ENCODE assay signal across 8 cellular contexts in genomic region chr9:14347408-14348224, GRCh38. TPM values are rescaled to one million over a fixed set of nuclear protein-coding genes. Genes with fewer than 3 reads are reported as not detected.
DNase-seq lines count a peak whose midpoint lies in the region; ATAC-seq and TF ChIP-seq lines count a peak whose summit lies in the region.

No MANE protein-coding gene starts in this region.

- H3K4me1 ChIP-seq in IMR-90 (ENCODE audit: control insufficient read depth, insufficient read depth, low read length) = peaks cover 2% of the 10 kb centered on the region; the same call in 1 of the 2 replicates

- 1% methylated on average over 21 of the region's 60 CpGs; no CpG with 5 or more reads in 1 of the 2 experiments for WGBS in IMR-90 (ENCODE audit: extremely low coverage in 2 of 2, insufficient read length in 1 of 2), 2 experiments

- no TSS peak for BruUV-seq in IMR-90 (replicated peaks; lab: Mats Ljungman, UMichigan)

- H3K18ac ChIP-seq in IMR-90 (ENCODE audit: low read depth, low read length) = no peak overlapping the region

- peaks cover 11% of the 10 kb centered on the region; the same call in 1 of the 2 replicates for H4K20me1 ChIP-seq in IMR-90 (ENCODE audit: insufficient read depth, low read length)

- H3K4me3 Mint-ChIP-seq in stimulated activated effector memory CD8-positive, alpha-beta T cell treated with anti-CD3 and anti-CD28 coated beads, Interleukin-12 subunit alpha, Interleukin-12 subunit beta, amount 100 ng/mL, for 72 hours = peak overlapping the region; percentile 34

- no peak for TF ChIP-seq CTCF in IMR-90 (conservative IDR thresholded peaks at IDR 0.05; ENCODE audit: low read depth, low read length)
- peak; percentile 31 for TF ChIP-seq CTCF in choroid plexus epithelial cell (conservative IDR thresholded peaks at IDR 0.05; ENCODE audit: low read depth, low read length)

- peak overlapping the region; percentile 12 for H2AK9ac ChIP-seq in IMR-90 (replicated peaks; ENCODE audit: low read depth, low read length, poor library complexity)

- H4K91ac ChIP-seq in IMR-90 (ENCODE audit: insufficient read depth, low read depth, low read length) = no peak overlapping the region

- ATAC-seq in IMR-90 (ENCODE audit: low read depth) = peak; percentile 31; the same call in 1 of the 2 replicates
- no peak for ATAC-seq in stimulated activated effector memory CD8-positive, alpha-beta T cell treated with anti-CD3 and anti-CD28 coated beads, Interleukin-12 subunit alpha, Interleukin-12 subunit beta, amount 100 ng/mL, for 72 hours
- ATAC-seq in HG02610 (IDR thresholded peaks at IDR 0.05; ENCODE audit: unreplicated experiment) = no peak
- ATAC-seq in activated CD4-positive, CD25-positive, alpha-beta regulatory T cell treated with anti-CD3 and anti-CD28 coated beads, Interleukin-2, amount 50 U/mL, for 24 hours = no peak

- H2BK15ac ChIP-seq in IMR-90 (ENCODE audit: low read depth, low read length) = no peak overlapping the region

- H3K4me2 ChIP-seq in IMR-90 (ENCODE audit: low read depth, low read length) = peak overlapping the region; percentile 38; the same call in 1 of the 2 replicates

- TF ChIP-seq RAD21 in IMR-90 (IDR thresholded peaks at IDR 0.05; ENCODE audit: low read length) = no peak

- H2BK20ac ChIP-seq in IMR-90 (ENCODE audit: low read depth, low read length) = no peak overlapping the region

- no peaks in the 10 kb centered on the region for H3K9me3 Mint-ChIP-seq in stimulated activated effector memory CD8-positive, alpha-beta T cell treated with anti-CD3 and anti-CD28 coated beads, Interleukin-12 subunit alpha, Interleukin-12 subunit beta, amount 100 ng/mL, for 72 hours

- H2BK5ac ChIP-seq in IMR-90 (ENCODE audit: low read depth, low read length, poor library complexity, severe bottlenecking) = no peak overlapping the region

- no peak for TF ChIP-seq POLR2A in IMR-90 (IDR thresholded peaks at IDR 0.05; ENCODE audit: low read depth, low read length)

- H3K36me3 Mint-ChIP-seq in stimulated activated effector memory CD8-positive, alpha-beta T cell treated with anti-CD3 and anti-CD28 coated beads, Interleukin-12 subunit alpha, Interleukin-12 subunit beta, amount 100 ng/mL, for 72 hours = peaks cover 5% of the 10 kb centered on the region

- no peak overlapping the region for H3K14ac ChIP-seq in IMR-90 (replicated peaks; ENCODE audit: low read depth, low read length)

- H4K8ac ChIP-seq in IMR-90 (ENCODE audit: low read depth in 2 of 2, low read length in 2 of 2) = no peak overlapping the region

- no peak overlapping the region for H3K4me3 ChIP-seq in IMR-90 (ENCODE audit: insufficient read depth, low read depth, low read length)
- peak overlapping the region; percentile 47 for H3K4me3 ChIP-seq in choroid plexus epithelial cell (ENCODE audit: low read depth, low read length)

- H3K23ac ChIP-seq in IMR-90 (ENCODE audit: low read depth, low read length) = no peak overlapping the region

- H2AK5ac ChIP-seq in IMR-90 (ENCODE audit: low read depth, low read length) = no peak overlapping the region

- in situ Hi-C loops in IMR-90 (cut with MboI; ENCODE audit: low sequenced_read_pairs) = no loop called here

- no peak overlapping the region for H2BK120ac ChIP-seq in IMR-90 (ENCODE audit: low read depth, low read length)

- H3K27ac Mint-ChIP-seq in stimulated activated effector memory CD8-positive, alpha-beta T cell treated with anti-CD3 and anti-CD28 coated beads, Interleukin-12 subunit alpha, Interleukin-12 subunit beta, amount 100 ng/mL, for 72 hours = no peak overlapping the region

- intact Hi-C loops in IMR-90 (cut with micrococcal nuclease) = no loop called here

- H3K56ac ChIP-seq in IMR-90 (ENCODE audit: extremely low read depth, insufficient read depth, low read length) = no peak overlapping the region

- H3K9me1 ChIP-seq in IMR-90 (ENCODE audit: insufficient read depth, low read length) = no peaks in the 10 kb centered on the region

- dilution Hi-C loops in IMR-90 (cut with HindIII; ENCODE audit: low sequenced_read_pairs, unreplicated experiment) = no loop called here

- no peak overlapping the region for H4K5ac ChIP-seq in IMR-90 (ENCODE audit: low read depth, low read length)

- H2AFZ ChIP-seq in IMR-90 (replicated peaks; ENCODE audit: low read length, poor library complexity) = no peak overlapping the region

- H3K4ac ChIP-seq in IMR-90 (ENCODE audit: low read depth, low read length) = no peak overlapping the region

- no peak overlapping the region for H3K9ac ChIP-seq in IMR-90 (ENCODE audit: low read depth, low read length)

- H3K4me1 Mint-ChIP-seq in stimulated activated effector memory CD8-positive, alpha-beta T cell treated with anti-CD3 and anti-CD28 coated beads, Interleukin-12 subunit alpha, Interleukin-12 subunit beta, amount 100 ng/mL, for 72 hours = peaks cover 34% of the 10 kb centered on the region

- CTCF ChIA-PET in IMR-90 (lab: Yijun Ruan, JAX) = no interaction called here

- H3K27ac ChIP-seq in IMR-90 (ENCODE audit: insufficient read depth, low read length) = no peak overlapping the region

- H3K79me1 ChIP-seq in IMR-90 (ENCODE audit: low read depth in 1 of 2, low read length in 2 of 2) = no peaks in the 10 kb centered on the region

- H3K36me3 ChIP-seq in IMR-90 (ENCODE audit: control insufficient read depth, insufficient read depth, low read length) = no peaks in the 10 kb centered on the region

- peaks cover 96% of the 10 kb centered on the region for H3K27me3 ChIP-seq in IMR-90 (ENCODE audit: control insufficient read depth, insufficient read depth, low read length)

- peaks cover 8% of the 10 kb centered on the region; the same call in 1 of the 2 replicates for H3K9me3 ChIP-seq in IMR-90 (ENCODE audit: control insufficient read depth, insufficient read depth, low read length)

- DNase-seq in IMR-90 (no peak), choroid plexus epithelial cell (ENCODE audit: low read depth) (no peak), kidney glomerular epithelial cell (lab: John Stamatoyannopoulos, UW) (peak; percentile 16), T-helper 2 cell (no peak), SKM-1 (lab: John Stamatoyannopoulos, UW; ENCODE audit: unreplicated experiment) (no peak)
- DNase-seq in stimulated activated effector memory CD8-positive, alpha-beta T cell treated with anti-CD3 and anti-CD28 coated beads, Interleukin-12 subunit alpha, Interleukin-12 subunit beta, amount 100 ng/mL, for 72 hours (ENCODE audit: low spot score in 2 of 2) = no peak

- POLR2A ChIA-PET in IMR-90 (lab: Charles Lee; ENCODE audit: unreplicated experiment) = no interaction called here

TF ChIP-seq in IMR-90, 13 proteins besides CTCF, POLR2A, EP300 and RAD21:
- TF ChIP-seq MAFK (IDR thresholded peaks at IDR 0.05; ENCODE audit: low read depth, low read length) = no peak
- TF ChIP-seq MXI1 (IDR thresholded peaks at IDR 0.05; ENCODE audit: borderline replicate concordance, low read depth, low read length) = no peak
- TF ChIP-seq ELK1 (IDR thresholded peaks at IDR 0.05; ENCODE audit: borderline replicate concordance, low read depth, low read length) = no peak
- TF ChIP-seq RFX5 (IDR thresholded peaks at IDR 0.05; ENCODE audit: low read depth, low read length) = no peak
- no peak for TF ChIP-seq SMC3 (IDR thresholded peaks at IDR 0.05; ENCODE audit: low read depth, low read length)
- no peak for TF ChIP-seq CHD1 (IDR thresholded peaks at IDR 0.05; ENCODE audit: low read depth, low read length)
- no peak for TF ChIP-seq USF2 (IDR thresholded peaks at IDR 0.05; ENCODE audit: low read depth, low read length)
- TF ChIP-seq NFE2L2 (IDR thresholded peaks at IDR 0.05; ENCODE audit: low read depth, low read length) = no peak
- TF ChIP-seq MAZ (IDR thresholded peaks at IDR 0.05; ENCODE audit: borderline replicate concordance, low read depth, low read length) = no peak
- TF ChIP-seq CEBPB (IDR thresholded peaks at IDR 0.05; ENCODE audit: low read depth, low read length) = no peak
- TF ChIP-seq RCOR1 (IDR thresholded peaks at IDR 0.05; ENCODE audit: insufficient replicate concordance, low read length) = no peak
- no peak for TF ChIP-seq BHLHE40 (IDR thresholded peaks at IDR 0.05; ENCODE audit: low read depth, low read length)
- TF ChIP-seq FOS (IDR thresholded peaks at IDR 0.05; ENCODE audit: low read depth, low read length) = no peak

RNA-seq across cellular contexts. Expression of gene NFIB, which starts 33.7 kb away (rescaled TPM):
- total RNA-seq in IMR-90 (2012; rRNA removed) = 2.0 and 2.2 TPM in 2 replicates
- polyA plus RNA-seq in IMR-90 (2012; rRNA removed) = 1.2 and 1.4 TPM in 2 replicates
- 0.55 and 0.99 TPM in 2 replicates for polyA plus RNA-seq in IMR-90 (2012; cell fraction: cytosol; rRNA removed)
- polyA plus RNA-seq in IMR-90 (2012; cell fraction: nucleus; rRNA removed; ENCODE audit: low replicate concordance) = 0.38 and 2.1 TPM in 2 replicates
